8 cellular contexts compared by ENCODE assay signal in genomic region chr9:136978073-136978864, GRCh38. TPM values are rescaled to one million over a fixed set of nuclear protein-coding genes. Genes with fewer than 3 reads are reported as not detected.
DNase-seq lines count a peak whose midpoint lies in the region; ATAC-seq and TF ChIP-seq lines count a peak whose summit lies in the region.

No MANE protein-coding gene starts in this region.

- H3K27me3 Mint-ChIP-seq in activated T-cell treated with anti-CD3 and anti-CD28 coated beads, Interleukin-2, amount 50 U/mL, for 4 hours (ENCODE audit: low read depth): peaks cover 6% of the 10 kb centered on the region
- H3K27me3 Mint-ChIP-seq in type B pancreatic cell: no peaks in the 10 kb centered on the region

- DNase-seq in EH (ENCODE audit: low read depth): peak; percentile 63
- DNase-seq in NCI-H69 (lab: John Stamatoyannopoulos, UW): peak; percentile 87
- DNase-seq in activated T-cell treated with anti-CD3 and anti-CD28 coated beads, Interleukin-2, amount 50 U/mL, for 4 hours: peak; percentile 57
- peak; percentile 60 for DNase-seq in mucosa of gallbladder (ENCODE audit: low spot score)
- DNase-seq in stimulated activated CD8-positive, alpha-beta memory T cell treated with anti-CD3 and anti-CD28 coated beads, Interleukin-7, amount 100 ng/mL, for 1 hour (ENCODE audit: low read depth in 2 of 2): peak; percentile 43 to 57
- no peak for DNase-seq in type B pancreatic cell (ENCODE audit: extremely low spot score, unreplicated experiment)

- H3K4me1 Mint-ChIP-seq in activated T-cell treated with anti-CD3 and anti-CD28 coated beads, Interleukin-2, amount 50 U/mL, for 4 hours (ENCODE audit: low read depth): peaks cover 24% of the 10 kb centered on the region
- peaks cover 5% of the 10 kb centered on the region for H3K4me1 Mint-ChIP-seq in type B pancreatic cell (ENCODE audit: unreplicated experiment)

- no peak overlapping the region for H3K27ac Mint-ChIP-seq in type B pancreatic cell

- no peak for TF ChIP-seq CTCF in type B pancreatic cell (conservative IDR thresholded peaks at IDR 0.05)

- peak; percentile 46 to 48 for ATAC-seq in activated T-cell treated with anti-CD3 and anti-CD28 coated beads, Interleukin-2, amount 50 U/mL, for 4 hours
- ATAC-seq in esophagus mucosa (peak; percentile 49), GM18868 (IDR thresholded peaks at IDR 0.05; ENCODE audit: unreplicated experiment) (no peak)

- no peak overlapping the region for H3K4me3 Mint-ChIP-seq in activated T-cell treated with anti-CD3 and anti-CD28 coated beads, Interleukin-2, amount 50 U/mL, for 4 hours
- H3K4me3 Mint-ChIP-seq in type B pancreatic cell: no peak overlapping the region

- no peaks in the 10 kb centered on the region for H3K9me3 Mint-ChIP-seq in activated T-cell treated with anti-CD3 and anti-CD28 coated beads, Interleukin-2, amount 50 U/mL, for 4 hours
- no peaks in the 10 kb centered on the region for H3K9me3 Mint-ChIP-seq in type B pancreatic cell

- no peaks in the 10 kb centered on the region for H3K36me3 Mint-ChIP-seq in activated T-cell treated with anti-CD3 and anti-CD28 coated beads, Interleukin-2, amount 50 U/mL, for 4 hours (ENCODE audit: insufficient read depth)
- no peaks in the 10 kb centered on the region for H3K36me3 Mint-ChIP-seq in type B pancreatic cell

RNA-seq across cellular contexts. Expression of gene PTGDS, which starts 1.0 kb away (rescaled TPM):
- total RNA-seq in activated T-cell treated with anti-CD3 and anti-CD28 coated beads, Interleukin-2, amount 50 U/mL, for 4 hours: under 1 TPM in 2 of 3 donors, not detected in 1; 0.30 to 0.51 TPM
- total RNA-seq in esophagus mucosa (18.4 TPM), mucosa of gallbladder (481 TPM), type B pancreatic cell (ENCODE audit: low replicate concordance) (1.4 and 1.7 TPM in 2 replicates)

RNA-seq across cellular contexts. Expression of gene LCNL1, which starts 4.5 kb away (rescaled TPM):
- total RNA-seq in activated T-cell treated with anti-CD3 and anti-CD28 coated beads, Interleukin-2, amount 50 U/mL, for 4 hours: not detected
- total RNA-seq in esophagus mucosa (0.20 TPM), mucosa of gallbladder (0.92 TPM), type B pancreatic cell (ENCODE audit: low replicate concordance) (not detected in 2 replicates)

RNA-seq across cellular contexts. Expression of gene PAXX, which starts 14.0 kb away (rescaled TPM):
- 100 to 1,000 TPM; 106 to 126 (median 123) TPM for total RNA-seq in activated T-cell treated with anti-CD3 and anti-CD28 coated beads, Interleukin-2, amount 50 U/mL, for 4 hours
- 33.1 TPM for total RNA-seq in esophagus mucosa
- total RNA-seq in mucosa of gallbladder: 51.2 TPM
- total RNA-seq in type B pancreatic cell (ENCODE audit: low replicate concordance): 63.4 and 100 TPM in 2 replicates

RNA-seq across cellular contexts. Expression of gene CLIC3, which starts 18.1 kb away (rescaled TPM):
- total RNA-seq in activated T-cell treated with anti-CD3 and anti-CD28 coated beads, Interleukin-2, amount 50 U/mL, for 4 hours: under 1 TPM in 2 of 3 donors, not detected in 1; 0.18 to 0.54 TPM
- total RNA-seq in esophagus mucosa (154 TPM), mucosa of gallbladder (2.2 TPM), type B pancreatic cell (ENCODE audit: low replicate concordance) (38.6 and 63.3 TPM in 2 replicates)

RNA-seq across cellular contexts. Expression of gene LCN12, which starts 26.2 kb away (rescaled TPM):
- total RNA-seq in activated T-cell treated with anti-CD3 and anti-CD28 coated beads, Interleukin-2, amount 50 U/mL, for 4 hours: 1 to 10 TPM in 1 of 3 donors, under 1 TPM in 2; 0.49 to 1.2 (median 0.58) TPM
- total RNA-seq in esophagus mucosa (0.80 TPM), mucosa of gallbladder (10.0 TPM), type B pancreatic cell (ENCODE audit: low replicate concordance) (7.9 and 8.3 TPM in 2 replicates)

Comparison
In these comparisons a context has a peak if more than half of its experiments do, and no peak if none do; other contexts are left out.
1. RNA of gene PTGDS, which starts 1.0 kb away (total RNA-seq): 481 TPM in mucosa of gallbladder (single experiment); 18.4 TPM in esophagus mucosa (single experiment), 1.4 to 1.7 TPM in type B pancreatic cell and 0.30 to 0.51 TPM in activated T-cell treated with anti-CD3 and anti-CD28 coated beads, Interleukin-2, amount 50 U/mL, for 4 hours; every median in the first group is over 10 times any median in the second.